ENCODE assay signal across 12 cellular contexts in the genomic region with DNA sequence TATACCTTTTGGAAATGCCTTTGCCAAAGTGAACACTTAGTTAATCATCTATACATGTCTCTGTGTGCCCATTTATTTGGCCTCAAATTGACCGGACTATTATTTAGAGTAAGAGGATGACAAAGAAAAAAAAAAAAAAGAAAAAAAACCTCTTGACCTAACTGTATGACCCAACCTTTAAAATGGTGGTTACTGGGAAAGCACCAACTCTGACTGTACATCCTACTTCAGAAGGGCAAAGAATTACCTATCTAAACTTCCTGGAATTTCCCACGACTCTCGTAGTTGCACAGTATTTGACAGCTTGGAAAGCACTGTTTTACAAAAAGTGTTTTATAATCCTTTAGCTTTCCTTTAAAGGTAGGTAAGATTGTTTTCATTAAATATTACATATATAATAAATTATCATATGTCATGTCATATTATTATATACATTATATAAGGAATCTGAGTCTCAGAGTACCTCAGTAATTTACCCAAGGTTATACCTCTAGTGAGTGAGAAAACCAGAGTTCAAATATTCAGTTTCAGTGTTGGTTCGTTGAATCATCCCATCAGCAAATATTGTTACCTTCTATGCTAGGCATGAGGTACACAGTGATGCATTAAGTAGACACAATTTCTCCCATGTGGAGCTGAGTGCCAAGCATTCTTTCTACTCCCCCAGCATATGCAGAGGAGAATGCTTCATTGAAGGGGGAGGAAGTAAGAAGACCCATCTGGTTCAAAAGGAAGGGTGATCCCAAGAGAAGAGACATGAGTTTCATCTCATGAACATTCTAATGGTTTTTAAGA. TPM values are rescaled to one million over a fixed set of nuclear protein-coding genes. Genes with fewer than 3 reads are reported as not detected.
DNase-seq lines count a peak whose midpoint lies in the region; ATAC-seq and TF ChIP-seq lines count a peak whose summit lies in the region.
"Had no signal": no experiment of that assay in that cellular context is flagged by ENCODE, and none has a peak within 500 bp of the region (broad histone marks: within the 10 kb centered on the region; RNA-seq: fewer than 3 reads in every experiment).

No MANE protein-coding gene starts in this region.

- no peaks in the 10 kb centered on the region for H3K9me3 Mint-ChIP-seq in GM23338
- H3K9me3 Mint-ChIP-seq in activated T-helper 2 cell treated with anti-CD3 and anti-CD28 coated beads, Interferon-gamma antibody, Interleukin-2, Interleukin-4, amounts not matched to agents 10 μg/mL and 5 μg/mL and 100 μg/mL, durations not matched to agents 14 hours and 24 hours and 36 hours: no peaks in the 10 kb centered on the region
- no peaks in the 10 kb centered on the region for H3K9me3 Mint-ChIP-seq in natural killer cell

- no peaks in the 10 kb centered on the region for H3K27me3 ChIP-seq in GM23338 (ENCODE audit: insufficient read depth)
- H3K27me3 ChIP-seq: esophagus muscularis mucosa had no signal

- H3K79me2 ChIP-seq in GM23338 (replicated peaks; ENCODE audit: insufficient read depth): no peaks in the 10 kb centered on the region

- H3K27ac Mint-ChIP-seq in GM23338 (no peak overlapping the region), natural killer cell (peak overlapping the region; percentile 57 to 74)
- peak overlapping the region; percentile 99 for H3K27ac Mint-ChIP-seq in activated T-helper 2 cell treated with anti-CD3 and anti-CD28 coated beads, Interferon-gamma antibody, Interleukin-2, Interleukin-4, amounts not matched to agents 10 μg/mL and 5 μg/mL and 100 μg/mL, durations not matched to agents 14 hours and 24 hours and 36 hours

- H3K4me3 Mint-ChIP-seq in GM23338 (no peak overlapping the region), natural killer cell (peak overlapping the region; percentile 14)
- H3K4me3 Mint-ChIP-seq in activated T-helper 2 cell treated with anti-CD3 and anti-CD28 coated beads, Interferon-gamma antibody, Interleukin-2, Interleukin-4, amounts not matched to agents 10 μg/mL and 5 μg/mL and 100 μg/mL, durations not matched to agents 14 hours and 24 hours and 36 hours (ENCODE audit: low read depth): peak overlapping the region; percentile 93

- DNase-seq in DMS53 (lab: John Stamatoyannopoulos, UW): peak; percentile 11
- no peak for DNase-seq in DMS53 treated with DMSO at 0.1 percent for 48 hours (lab: John Stamatoyannopoulos, UW; ENCODE audit: unreplicated experiment)
- DNase-seq in GM23338 (ENCODE audit: low spot score): no peak
- no peak for DNase-seq in activated T-helper 2 cell treated with anti-CD3 and anti-CD28 coated beads, Interferon-gamma antibody, Interleukin-2, Interleukin-4, amounts not matched to agents 10 μg/mL and 5 μg/mL and 100 μg/mL, durations not matched to agents 14 hours and 24 hours and 36 hours (ENCODE audit: low spot score)
- no peak for DNase-seq in natural killer cell
- DNase-seq in SHP77 treated with DMSO at 0.1 percent for 48 hours (lab: John Stamatoyannopoulos, UW): no peak
- no peak for DNase-seq in NOMO-1 (lab: John Stamatoyannopoulos, UW; ENCODE audit: unreplicated experiment in 2 of 2)
- DNase-seq: GDM1, NCI-H2107 had no signal

- H3K4me3 ChIP-seq in GM23338: no peak overlapping the region
- H3K4me3 ChIP-seq: esophagus muscularis mucosa had no signal

- intact Hi-C loops in activated T-helper 2 cell treated with anti-CD3 and anti-CD28 coated beads, Interferon-gamma antibody, Interleukin-2, Interleukin-4, amounts not matched to agents 10 μg/mL and 5 μg/mL and 100 μg/mL, durations not matched to agents 14 hours and 24 hours and 36 hours (cut with micrococcal nuclease): loop anchor here (2.0 to 10.0 kb wide), 3 partner anchors 67 to 321 kb away; a partner anchor contains a TSS
- intact Hi-C loops in natural killer cell (cut with micrococcal nuclease): loop anchor here (5.0 kb wide), 1 partner anchor 44 kb away; no protein-coding TSS in a partner anchor

- no peaks in the 10 kb centered on the region for H3K36me3 ChIP-seq in GM23338 (ENCODE audit: insufficient read depth)
- H3K36me3 ChIP-seq: esophagus muscularis mucosa had no signal

- H3K4me1 ChIP-seq in GM23338 (ENCODE audit: insufficient read depth): peaks cover 6% of the 10 kb centered on the region; the same call in 1 of the 2 replicates

- TF ChIP-seq CTCF in GM23338 (conservative IDR thresholded peaks at IDR 0.05; ENCODE audit: low read depth in 2 of 2) (no peak), natural killer cell (IDR thresholded peaks at IDR 0.05) (no peak)

- no peaks in the 10 kb centered on the region for H4K20me1 ChIP-seq in GM23338 (replicated peaks; ENCODE audit: insufficient read depth)

- no peak overlapping the region for H3K27ac ChIP-seq in GM23338 (ENCODE audit: low read depth)
- H3K27ac ChIP-seq: 22Rv1, esophagus muscularis mucosa had no signal

- H3K9me2 ChIP-seq in GM23338 (ENCODE audit: insufficient read depth): no peaks in the 10 kb centered on the region

- H2AFZ ChIP-seq in GM23338: peak overlapping the region; percentile 84

- H3K36me3 Mint-ChIP-seq in GM23338 (ENCODE audit: low read depth) (no peaks in the 10 kb centered on the region), natural killer cell (no peaks in the 10 kb centered on the region)
- H3K36me3 Mint-ChIP-seq in activated T-helper 2 cell treated with anti-CD3 and anti-CD28 coated beads, Interferon-gamma antibody, Interleukin-2, Interleukin-4, amounts not matched to agents 10 μg/mL and 5 μg/mL and 100 μg/mL, durations not matched to agents 14 hours and 24 hours and 36 hours (ENCODE audit: low read depth): peaks cover 64% of the 10 kb centered on the region

- H3K27me3 Mint-ChIP-seq in GM23338 (ENCODE audit: insufficient read depth, low read depth, poor library complexity) (no peaks in the 10 kb centered on the region), natural killer cell (ENCODE audit: low read depth in 2 of 2) (no peaks in the 10 kb centered on the region)
- no peaks in the 10 kb centered on the region for H3K27me3 Mint-ChIP-seq in activated T-helper 2 cell treated with anti-CD3 and anti-CD28 coated beads, Interferon-gamma antibody, Interleukin-2, Interleukin-4, amounts not matched to agents 10 μg/mL and 5 μg/mL and 100 μg/mL, durations not matched to agents 14 hours and 24 hours and 36 hours (ENCODE audit: low read depth)

- no peak overlapping the region for H3K4me2 ChIP-seq in GM23338

- H3K4me1 Mint-ChIP-seq in GM23338 (peaks cover 7% of the 10 kb centered on the region), natural killer cell (peaks cover 23 to 39% of the 10 kb centered on the region in 2 donors)
- H3K4me1 Mint-ChIP-seq in activated T-helper 2 cell treated with anti-CD3 and anti-CD28 coated beads, Interferon-gamma antibody, Interleukin-2, Interleukin-4, amounts not matched to agents 10 μg/mL and 5 μg/mL and 100 μg/mL, durations not matched to agents 14 hours and 24 hours and 36 hours (ENCODE audit: low read depth): peaks cover 45% of the 10 kb centered on the region

- ATAC-seq in GM23338: no peak
- ATAC-seq in natural killer cell: peak; percentile 48 to 68 (median 53)
- ATAC-seq in HG02763 (IDR thresholded peaks at IDR 0.05; ENCODE audit: unreplicated experiment): no peak

- H3F3A ChIP-seq in GM23338 (replicated peaks; ENCODE audit: low read depth): no peaks in the 10 kb centered on the region

TF ChIP-seq in GM23338, 12 proteins besides CTCF, POLR2A, EP300 and RAD21 (continues in another document):
- TF ChIP-seq NANOG (IDR thresholded peaks at IDR 0.05; ENCODE audit: borderline replicate concordance) (no peak), POLR2AphosphoS5 (IDR thresholded peaks at IDR 0.05; ENCODE audit: low read depth) (no peak), EZH2 (IDR thresholded peaks at IDR 0.05; ENCODE audit: low read depth, unreplicated experiment) (no peak), EZH2phosphoT487 (IDR thresholded peaks at IDR 0.05; ENCODE audit: unreplicated experiment) (no peak), STAT1 (IDR thresholded peaks at IDR 0.05; ENCODE audit: unreplicated experiment) (no peak), ZNF114 (CRISPR knock-in tag; IDR thresholded peaks at IDR 0.05) (no peak)
- TF ChIP-seq, protein P1, sequence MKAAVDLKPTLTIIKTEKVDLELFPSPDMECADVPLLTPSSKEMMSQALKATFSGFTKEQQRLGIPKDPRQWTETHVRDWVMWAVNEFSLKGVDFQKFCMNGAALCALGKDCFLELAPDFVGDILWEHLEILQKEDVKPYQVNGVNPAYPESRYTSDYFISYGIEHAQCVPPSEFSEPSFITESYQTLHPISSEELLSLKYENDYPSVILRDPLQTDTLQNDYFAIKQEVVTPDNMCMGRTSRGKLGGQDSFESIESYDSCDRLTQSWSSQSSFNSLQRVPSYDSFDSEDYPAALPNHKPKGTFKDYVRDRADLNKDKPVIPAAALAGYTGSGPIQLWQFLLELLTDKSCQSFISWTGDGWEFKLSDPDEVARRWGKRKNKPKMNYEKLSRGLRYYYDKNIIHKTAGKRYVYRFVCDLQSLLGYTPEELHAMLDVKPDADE (IDR thresholded peaks at IDR 0.05): no peak

RNA-seq across cellular contexts. Expression of a gene that starts 5.0 kb away (rescaled TPM):
- not detected in 2 replicates for total RNA-seq in GM23338 (2014; rRNA removed; shearing (Covaris generic))
- polyA plus RNA-seq in GM23338 (2016; fragmentation: Nextera tagmentation; extraction: Ambion mirVana): 0.28 TPM in 1 of 2 replicates, not detected in the other
- 101 and 104 TPM in 2 replicates for total RNA-seq in activated T-helper 2 cell treated with anti-CD3 and anti-CD28 coated beads, Interferon-gamma antibody, Interleukin-2, Interleukin-4, amounts not matched to agents 10 μg/mL and 5 μg/mL and 100 μg/mL, durations not matched to agents 14 hours and 24 hours and 36 hours
- 10 to 100 TPM; 16.5 to 61.3 (median 42.2) TPM for total RNA-seq in natural killer cell

Comparison
In these comparisons a context has a peak if more than half of its experiments do, and no peak if none do; other contexts are left out.
1. ATAC-seq: peak in natural killer cell (3 of 3); none in GM23338 (single experiment) and HG02763 (single experiment).
2. RNA of a gene that starts 5.0 kb away (total RNA-seq): 101 to 104 TPM in activated T-helper 2 cell treated with anti-CD3 and anti-CD28 coated beads, Interferon-gamma antibody, Interleukin-2, Interleukin-4, amounts not matched to agents 10 μg/mL and 5 μg/mL and 100 μg/mL, durations not matched to agents 14 hours and 24 hours and 36 hours and 16.5 to 61.3 TPM in natural killer cell; not detected in GM23338; every median in the first group is over 10 times any median in the second.